In genomic region chr2:98476192-98476868, GRCh38 we compare ENCODE assay signal across 14 cellular contexts. TPM values are rescaled to one million over a fixed set of nuclear protein-coding genes. Genes with fewer than 3 reads are reported as not detected.
A peak's percentile ranks its signal among the peaks of the same experiment; 100 is the strongest.
DNase-seq lines count a peak whose midpoint lies in the region; ATAC-seq and TF ChIP-seq lines count a peak whose summit lies in the region.
"Had no signal": no experiment of that assay in that cellular context is flagged by ENCODE, and none has a peak within 500 bp of the region (broad histone marks: within the 10 kb centered on the region; RNA-seq: fewer than 3 reads in every experiment).

No MANE protein-coding gene starts in this region.

- in situ Hi-C loops in ACHN (cut with HindIII; ENCODE audit: low pct_ligation_motif_present, low pct_unique_long_range_greater_than_20kb, low sequenced_read_pairs): no loop called here

- no peak overlapping the region for H3K4me3 Mint-ChIP-seq in endodermal cell

- no peak overlapping the region for H3K4me3 ChIP-seq in GM12865 (ENCODE audit: low read depth, low read length)
- no peak overlapping the region for H3K4me3 ChIP-seq in MM.1S (ENCODE audit: low read length)
- H3K4me3 ChIP-seq in endodermal cell (ENCODE audit: low read length): no peak overlapping the region
- H3K4me3 ChIP-seq: HAP-1, skin epidermis, testis had no signal

- H3F3A ChIP-seq in MM.1S (ENCODE audit: insufficient read depth, low read length): peaks cover 78% of the 10 kb centered on the region

- H3K9me2 ChIP-seq in MM.1S (replicated peaks; ENCODE audit: insufficient read depth, low read length): no peaks in the 10 kb centered on the region

- no peak for TF ChIP-seq CTCF in GM12865 (IDR thresholded peaks at IDR 0.05; ENCODE audit: insufficient read depth, low read depth, low read length, missing control alignments)
- no peak for TF ChIP-seq CTCF in MM.1S (IDR thresholded peaks at IDR 0.05; ENCODE audit: low read length)
- no peak for TF ChIP-seq CTCF in endodermal cell (conservative IDR thresholded peaks at IDR 0.05)

- peaks cover 100% of the 10 kb centered on the region for H3K79me2 ChIP-seq in MM.1S (ENCODE audit: low read length)

- peaks cover 50% of the 10 kb centered on the region for H3K4me1 Mint-ChIP-seq in endodermal cell

- no peaks in the 10 kb centered on the region for H3K9me3 Mint-ChIP-seq in endodermal cell

- DNase-seq in ACHN (peak; percentile 9), GM12865 (ENCODE audit: low read depth) (peak; percentile 78), MM.1S (no peak), endodermal cell (no peak), MV-4-11 (lab: John Stamatoyannopoulos, UW) (no peak)
- DNase-seq: activated CD4-positive, CD25-positive, alpha-beta regulatory T cell treated with anti-CD3 and anti-CD28 coated beads, Interleukin-2, amount 50 U/mL, for 72 hours; islet precursor cell; NCI-H187; testis had no signal

- no peaks in the 10 kb centered on the region for H3K36me3 Mint-ChIP-seq in endodermal cell (ENCODE audit: low read depth)

- 96 to 98% methylated on average over 8 to 9 of the region's 9 CpGs for WGBS in endodermal cell (ENCODE audit: insufficient coverage in 1 of 2, insufficient read length in 1 of 2), 2 experiments

- peak overlapping the region; percentile 71; the same call in 1 of the 2 replicates for H3K4me2 ChIP-seq in MM.1S (ENCODE audit: low read depth, low read length)

- peak overlapping the region; percentile 26 for H3K27ac Mint-ChIP-seq in endodermal cell

- H2AFZ ChIP-seq in MM.1S (ENCODE audit: low read length): no peak overlapping the region

- H3K9ac ChIP-seq in MM.1S (ENCODE audit: low read length) (no peak overlapping the region), endodermal cell (ENCODE audit: extremely low read depth, low read length, poor library complexity, severe bottlenecking) (no peak overlapping the region)

- peaks cover 100% of the 10 kb centered on the region for H3K4me1 ChIP-seq in MM.1S (ENCODE audit: low read length)
- peaks cover 21% of the 10 kb centered on the region for H3K4me1 ChIP-seq in endodermal cell (ENCODE audit: control insufficient read depth, insufficient read depth, low read length)

- no peaks in the 10 kb centered on the region for H4K20me1 ChIP-seq in MM.1S (ENCODE audit: insufficient read depth, low read length)

- H3K27me3 ChIP-seq in MM.1S (replicated peaks; ENCODE audit: insufficient read depth, low read length) (no peaks in the 10 kb centered on the region), endodermal cell (ENCODE audit: control insufficient read depth, insufficient read depth, low read length, poor library complexity, severe bottlenecking) (no peaks in the 10 kb centered on the region)
- H3K27me3 ChIP-seq: testis had no signal

- ATAC-seq in GM19467 (IDR thresholded peaks at IDR 0.05; ENCODE audit: unreplicated experiment): no peak
- ATAC-seq in GM18520 (IDR thresholded peaks at IDR 0.05; ENCODE audit: unreplicated experiment): no peak
- ATAC-seq in GM21825 (IDR thresholded peaks at IDR 0.05; ENCODE audit: unreplicated experiment): no peak

- H3K36me3 ChIP-seq in MM.1S (replicated peaks; ENCODE audit: insufficient read depth, low read length) (0 out of 2 replicates have a peak, but pooled peaks cover 2% of the 10 kb centered on the region), endodermal cell (ENCODE audit: control insufficient read depth, insufficient read depth, low read length) (peaks cover 46% of the 10 kb centered on the region)
- H3K36me3 ChIP-seq: HAP-1 had no signal

- H3K27ac ChIP-seq in MM.1S (ENCODE audit: low read length) (peak overlapping the region; percentile 98; the same call in 1 of the 2 replicates), endodermal cell (ENCODE audit: low read depth, low read length) (no peak overlapping the region)
- H3K27ac ChIP-seq: skin epidermis, testis had no signal

- no peaks in the 10 kb centered on the region for H3K27me3 Mint-ChIP-seq in endodermal cell (ENCODE audit: insufficient read depth)

- H3K9me3 ChIP-seq in MM.1S (replicated peaks; ENCODE audit: insufficient read depth, low read length) (no peaks in the 10 kb centered on the region), endodermal cell (ENCODE audit: control insufficient read depth, low read length) (no peaks in the 10 kb centered on the region)
- H3K9me3 ChIP-seq: HAP-1, testis had no signal

RNA-seq across cellular contexts. Expression of gene INPP4A, which starts 31.7 kb away (rescaled TPM):
- total RNA-seq in endodermal cell: 10 to 100 TPM; 84.9 to 94.2 TPM
- polyA plus RNA-seq in endodermal cell (2013, experiment 1 of 2): 31.9 TPM
- polyA plus RNA-seq in endodermal cell (2013, experiment 2 of 2): 33.3 TPM

Comparison
In these comparisons a context has a peak if more than half of its experiments do, and no peak if none do; other contexts are left out.
1. DNase-seq: peak in ACHN (single experiment) and GM12865 (single experiment); none in MM.1S (single experiment), endodermal cell (single experiment) and MV-4-11 (single experiment).